ENCODE assay signal across 8 cellular contexts in genomic region chr2:39243469-39244123, GRCh38. TPM values are rescaled to one million over a fixed set of nuclear protein-coding genes. Genes with fewer than 3 reads are reported as not detected.
A peak's percentile ranks its signal among the peaks of the same experiment; 100 is the strongest.
DNase-seq lines count a peak whose midpoint lies in the region; ATAC-seq and TF ChIP-seq lines count a peak whose summit lies in the region.

Gene CDKL4 (minus strand): TSS chr2:39243970.

- H3K36me3 ChIP-seq in DOHH2 (ENCODE audit: control insufficient read depth, low read length) (no peaks in the 10 kb centered on the region), lung (ENCODE audit: control insufficient read depth in 2 of 2, insufficient read depth in 2 of 2, low read length in 2 of 2) (peaks cover 1 to 2% of the 10 kb centered on the region in 2 donors), GM23248 (ENCODE audit: low read depth) (no peaks in the 10 kb centered on the region)

- peaks cover 10% of the 10 kb centered on the region for H3K36me3 Mint-ChIP-seq in progenitor cell of endocrine pancreas (ENCODE audit: insufficient read depth)

- H3K4me1 Mint-ChIP-seq in progenitor cell of endocrine pancreas (ENCODE audit: low read depth): peaks cover 3% of the 10 kb centered on the region

- no peaks in the 10 kb centered on the region for H3K9me2 ChIP-seq in DOHH2 (replicated peaks; ENCODE audit: control insufficient read depth, low read length)
- no peaks in the 10 kb centered on the region for H3K9me2 ChIP-seq in GM23248 (ENCODE audit: insufficient read depth)

- 0 out of 2 replicates have a peak, but pooled peaks cover 2% of the 10 kb centered on the region for H3F3A ChIP-seq in DOHH2 (ENCODE audit: control insufficient read depth, insufficient read depth)
- H3F3A ChIP-seq in GM23248 (ENCODE audit: insufficient read depth): no peaks in the 10 kb centered on the region

- H3K4me1 ChIP-seq in DOHH2 (ENCODE audit: control insufficient read depth, low read length) (peaks cover 4% of the 10 kb centered on the region; the same call in 1 of the 2 replicates), lung (ENCODE audit: control insufficient read depth in 2 of 2, insufficient read depth in 2 of 2, low read length in 2 of 2) (peaks cover 0 to 2% of the 10 kb centered on the region in 2 donors), GM23248 (ENCODE audit: insufficient read depth) (no peaks in the 10 kb centered on the region)

- H3K27me3 Mint-ChIP-seq in progenitor cell of endocrine pancreas: no peaks in the 10 kb centered on the region

- TF ChIP-seq CTCF in DOHH2 (IDR thresholded peaks at IDR 0.05; ENCODE audit: low read depth, low read length, poor library complexity, severe bottlenecking) (no peak), astrocyte of the spinal cord (IDR thresholded peaks at IDR 0.05; ENCODE audit: low read depth, low read length) (no peak), lung (IDR thresholded peaks at IDR 0.05; ENCODE audit: control extremely low read depth, extremely low read depth) (no peak), progenitor cell of endocrine pancreas (IDR thresholded peaks at IDR 0.05; ENCODE audit: unreplicated experiment) (no peak)

- no peak within 1 kb of the TSS for H3K9ac ChIP-seq in GM23248

- H3K9me3 ChIP-seq in DOHH2 (ENCODE audit: control insufficient read depth, insufficient read depth, low read length) (no peaks in the 10 kb centered on the region), lung (ENCODE audit: control insufficient read depth in 2 of 2, insufficient read depth in 1 of 2, low read length in 1 of 2) (peaks cover 0 to 2% of the 10 kb centered on the region in 2 donors), GM23248 (ENCODE audit: low read depth) (no peaks in the 10 kb centered on the region)

- WGBS in lung, 2 donors: 62 to 65% methylated on average over 57 to 58 of the region's 58 CpGs
- WGBS in GM23248 (ENCODE audit: low coverage in 1 of 2, low lambda C conversion rate in 2 of 2, missing lambda C conversion rate in 2 of 2), 2 experiments: 90 to 92% methylated on average over 54 to 58 of the region's 58 CpGs

- H4K20me1 ChIP-seq in DOHH2 (ENCODE audit: control insufficient read depth, insufficient read depth, low read depth, low read length): no peaks in the 10 kb centered on the region
- no peaks in the 10 kb centered on the region for H4K20me1 ChIP-seq in GM23248 (ENCODE audit: insufficient read depth)

- in situ Hi-C loops in astrocyte of the spinal cord (cut with HindIII; ENCODE audit: low sequenced_read_pairs) (no loop called here), GM23248 (cut with MboI) (no loop called here)

- no peak within 1 kb of the TSS for H3K27ac ChIP-seq in DOHH2 (ENCODE audit: low read depth, low read length)
- H3K27ac ChIP-seq in lung (ENCODE audit: low read depth in 1 of 2, low read length in 1 of 2): no peak within 1 kb of the TSS
- no peak within 1 kb of the TSS for H3K27ac ChIP-seq in GM23248

- H3K27me3 ChIP-seq in DOHH2 (ENCODE audit: control insufficient read depth, low read length): no peaks in the 10 kb centered on the region
- H3K27me3 ChIP-seq in lung (ENCODE audit: control insufficient read depth, insufficient read depth): no peaks in the 10 kb centered on the region
- no peaks in the 10 kb centered on the region for H3K27me3 ChIP-seq in GM23248 (replicated peaks; ENCODE audit: insufficient read depth)

- peak; percentile 55 for ATAC-seq in lung (ENCODE audit: insufficient read depth, low FRiP score)

- H3K79me2 ChIP-seq in DOHH2 (ENCODE audit: control insufficient read depth, low read length) (no peaks in the 10 kb centered on the region), GM23248 (ENCODE audit: insufficient read depth) (no peaks in the 10 kb centered on the region)

- H3K4me2 ChIP-seq in DOHH2 (ENCODE audit: low read length) (peak within 1 kb of the TSS; percentile 56), GM23248 (ENCODE audit: unreplicated experiment) (no peak within 1 kb of the TSS)

- H3K9me3 Mint-ChIP-seq in progenitor cell of endocrine pancreas (ENCODE audit: low read depth): peaks cover 14% of the 10 kb centered on the region

- no peak within 1 kb of the TSS for H3K4me3 Mint-ChIP-seq in progenitor cell of endocrine pancreas (ENCODE audit: low read depth)

- H2AFZ ChIP-seq in GM23248: no peak within 1 kb of the TSS

- H3K27ac Mint-ChIP-seq in progenitor cell of endocrine pancreas: no peak within 1 kb of the TSS

- DNase-seq in NCI-H2227 (lab: John Stamatoyannopoulos, UW; ENCODE audit: unreplicated experiment): peak; percentile 74
- no peak for DNase-seq in astrocyte of the spinal cord (ENCODE audit: low read depth, low spot score)
- no peak for DNase-seq in lung (ENCODE audit: low spot score)
- no peak for DNase-seq in NCI-H187 treated with DMSO at 0.1 percent for 48 hours (lab: John Stamatoyannopoulos, UW)
- no peak for DNase-seq in progenitor cell of endocrine pancreas (ENCODE audit: low spot score, unreplicated experiment)
- DNase-seq in cortex of kidney (lab: John Stamatoyannopoulos, UW): no peak
- no peak for DNase-seq in GM23248

- H3K4me3 ChIP-seq in DOHH2 (ENCODE audit: low read length) (peak within 1 kb of the TSS; percentile 52), astrocyte of the spinal cord (ENCODE audit: low read depth, low read length) (peak within 1 kb of the TSS; percentile 43), lung (no peak within 1 kb of the TSS), GM23248 (no peak within 1 kb of the TSS)

RNA-seq across cellular contexts. Expression of gene CDKL4, which starts in this region (rescaled TPM):
- 1 to 10 TPM; 1.5 to 6.5 TPM for total RNA-seq in lung
- polyA plus RNA-seq in lung: under 1 TPM; 0.10 to 0.49 TPM
- 1.2 and 2.0 TPM in 2 replicates for total RNA-seq in progenitor cell of endocrine pancreas
- 0.22 TPM in 1 of 2 replicates, not detected in the other for total RNA-seq in GM23248 (2014; rRNA removed; shearing (Covaris generic))
- 0.61 TPM in 1 of 2 replicates, not detected in the other for polyA plus RNA-seq in GM23248 (2016; fragmentation: Nextera tagmentation; extraction: Ambion mirVana)

Comparison
In these comparisons a context has a peak if more than half of its experiments do, and no peak if none do; other contexts are left out.
1. H3K4me3 ChIP-seq: peak in DOHH2 (single experiment) and astrocyte of the spinal cord (single experiment); none in lung (single experiment) and GM23248 (single experiment).